In genomic region chr15:99777144-99777543, GRCh38 we compare ENCODE assay signal across 25 cellular contexts.
"Had no signal": no experiment of that assay in that cellular context is flagged by ENCODE, and none has a peak within 500 bp of the region (broad histone marks: within the 10 kb centered on the region; RNA-seq: fewer than 3 reads in every experiment).

No MANE protein-coding gene starts in this region.

- H3K36me3 ChIP-seq: cardiac muscle cell had no signal

- H3K27me3 ChIP-seq: cardiac muscle cell had no signal

- H3K4me3 ChIP-seq: cardiac muscle cell had no signal

- ATAC-seq: activated CD8-positive, alpha-beta memory T cell treated with anti-CD3 and anti-CD28 coated beads, Interleukin-2, amount 10 ng/mL, durations not matched to agents 7 days and 5 days; activated CD8-positive, alpha-beta T cell treated with anti-CD3 and anti-CD28 coated beads, Interleukin-2, amount 10 ng/mL, durations not matched to agents 7 days and 5 days; activated naive CD8-positive, alpha-beta T cell treated with anti-CD3 and anti-CD28 coated beads, Interleukin-2, amount 50 U/mL, for 24 hours had no signal

- DNase-seq: activated B cell treated with CpG ODN at 0.5 μM for 24 hours; activated CD4-positive, alpha-beta memory T cell treated with anti-CD3 and anti-CD28 coated beads, Interleukin-2, amount 10 ng/mL, durations not matched to agents 7 days and 5 days; activated CD4-positive, alpha-beta T cell treated with anti-CD3 and anti-CD28 coated beads for 4 hours; activated CD4-positive, alpha-beta T cell treated with anti-CD3 and anti-CD28 coated beads, Interleukin-2, amount 10 ng/mL, durations not matched to agents 24 days and 14 days; activated CD4-positive, alpha-beta T cell treated with anti-CD3 and anti-CD28 coated beads, Interleukin-2, amount 50 U/mL, for 48 hours; activated CD4-positive, CD25-positive, alpha-beta regulatory T cell treated with anti-CD3 and anti-CD28 coated beads, Interleukin-2, amount 50 U/mL, for 72 hours; activated CD8-positive, alpha-beta memory T cell treated with anti-CD3 and anti-CD28 coated beads for 24 hours; activated CD8-positive, alpha-beta memory T cell treated with anti-CD3 and anti-CD28 coated beads, Interleukin-2, amount 10 ng/mL, durations not matched to agents 7 days and 5 days; activated CD8-positive, alpha-beta memory T cell treated with anti-CD3 and anti-CD28 coated beads, Interleukin-2, amount 50 U/mL, for 48 hours; activated CD8-positive, alpha-beta T cell treated with anti-CD3 and anti-CD28 coated beads, Interleukin-2, amount 10 ng/mL, durations not matched to agents 7 days and 5 days; activated effector memory CD4-positive, alpha-beta T cell treated with Interleukin-2 at 50 U/mL for 16 hours; activated gamma-delta T cell; activated naive CD4-positive, alpha-beta T cell treated with anti-CD3 and anti-CD28 coated beads, Interleukin-2, amount 10 ng/mL, durations not matched to agents 7 days and 5 days; activated naive CD4-positive, alpha-beta T cell treated with Interleukin-2 at 50 U/mL for 16 hours; activated naive CD8-positive, alpha-beta T cell treated with anti-CD3 and anti-CD28 coated beads, Interleukin-2, amount 10 ng/mL, durations not matched to agents 7 days and 5 days; activated naive CD8-positive, alpha-beta T cell treated with anti-CD3 and anti-CD28 coated beads, Interleukin-2, amount 50 U/mL, for 24 hours; activated T-cell treated with anti-CD3 and anti-CD28 coated beads, Interleukin-2, amount 50 U/mL, for 24 hours; activated T-cell treated with anti-CD3 and anti-CD28 coated beads, Interleukin-2, amount 50 U/mL, for 48 hours; aorta; caudate nucleus; T-helper 1 cell; T-helper 2 cell; T-helper 9 cell had no signal

- H3K27ac ChIP-seq: cardiac muscle cell, VCaP had no signal
